In the genomic region with DNA sequence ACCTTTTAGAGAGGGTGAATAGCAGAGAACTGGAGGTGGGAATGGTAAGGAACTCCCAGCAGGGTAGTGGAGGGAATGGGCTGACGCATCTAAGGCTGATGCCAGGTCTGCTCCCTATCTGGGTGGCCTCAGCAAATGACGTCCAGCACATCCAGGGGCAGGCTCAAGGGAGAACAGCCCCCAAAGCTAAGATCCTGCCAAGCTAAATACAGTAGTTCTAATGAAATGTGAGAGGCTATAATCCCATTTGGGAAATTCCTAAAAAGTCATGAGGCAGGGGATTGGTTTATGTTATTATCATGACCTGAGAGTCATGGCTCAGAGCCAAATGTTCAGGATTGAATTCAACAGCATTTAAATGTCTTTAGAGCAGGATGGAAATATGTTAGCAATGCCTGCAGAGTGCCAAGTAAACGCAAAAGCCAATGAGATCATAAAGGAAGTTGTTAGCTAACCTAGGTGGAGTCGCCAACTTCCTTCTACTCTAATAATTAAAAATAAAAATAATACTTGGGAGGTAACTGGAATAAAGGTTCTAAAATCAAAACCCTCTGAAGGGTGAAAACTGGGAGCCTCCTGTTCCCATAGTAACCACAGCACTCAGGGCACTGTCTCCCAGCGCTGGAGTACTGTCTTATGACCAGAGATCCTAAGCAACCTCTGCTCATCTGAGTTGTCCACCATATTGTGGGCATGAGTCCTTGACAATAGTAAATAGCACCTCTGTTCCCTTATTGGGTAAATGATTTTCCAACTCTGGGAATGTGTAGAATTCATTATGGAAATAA, we compare ENCODE assay signal across 1 cellular context.
TF ChIP-seq lines count a peak whose summit lies in the region.

No MANE protein-coding gene starts in this region.

TF ChIP-seq in WTC11, 78 proteins besides CTCF, POLR2A, EP300 and RAD21 (continued from another document):
- TF ChIP-seq, protein P1, sequence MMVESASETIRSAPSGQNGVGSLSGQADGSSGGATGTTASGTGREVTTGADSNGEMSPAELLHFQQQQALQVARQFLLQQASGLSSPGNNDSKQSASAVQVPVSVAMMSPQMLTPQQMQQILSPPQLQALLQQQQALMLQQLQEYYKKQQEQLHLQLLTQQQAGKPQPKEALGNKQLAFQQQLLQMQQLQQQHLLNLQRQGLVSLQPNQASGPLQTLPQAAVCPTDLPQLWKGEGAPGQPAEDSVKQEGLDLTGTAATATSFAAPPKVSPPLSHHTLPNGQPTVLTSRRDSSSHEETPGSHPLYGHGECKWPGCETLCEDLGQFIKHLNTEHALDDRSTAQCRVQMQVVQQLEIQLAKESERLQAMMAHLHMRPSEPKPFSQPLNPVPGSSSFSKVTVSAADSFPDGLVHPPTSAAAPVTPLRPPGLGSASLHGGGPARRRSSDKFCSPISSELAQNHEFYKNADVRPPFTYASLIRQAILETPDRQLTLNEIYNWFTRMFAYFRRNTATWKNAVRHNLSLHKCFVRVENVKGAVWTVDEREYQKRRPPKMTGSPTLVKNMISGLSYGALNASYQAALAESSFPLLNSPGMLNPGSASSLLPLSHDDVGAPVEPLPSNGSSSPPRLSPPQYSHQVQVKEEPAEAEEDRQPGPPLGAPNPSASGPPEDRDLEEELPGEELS (CRISPR knock-in tag; IDR thresholded peaks at IDR 0.05), result no peak
- TF ChIP-seq TEAD4 (CRISPR knock-in tag; IDR thresholded peaks at IDR 0.05), result no peak
- TF ChIP-seq, protein P2, sequence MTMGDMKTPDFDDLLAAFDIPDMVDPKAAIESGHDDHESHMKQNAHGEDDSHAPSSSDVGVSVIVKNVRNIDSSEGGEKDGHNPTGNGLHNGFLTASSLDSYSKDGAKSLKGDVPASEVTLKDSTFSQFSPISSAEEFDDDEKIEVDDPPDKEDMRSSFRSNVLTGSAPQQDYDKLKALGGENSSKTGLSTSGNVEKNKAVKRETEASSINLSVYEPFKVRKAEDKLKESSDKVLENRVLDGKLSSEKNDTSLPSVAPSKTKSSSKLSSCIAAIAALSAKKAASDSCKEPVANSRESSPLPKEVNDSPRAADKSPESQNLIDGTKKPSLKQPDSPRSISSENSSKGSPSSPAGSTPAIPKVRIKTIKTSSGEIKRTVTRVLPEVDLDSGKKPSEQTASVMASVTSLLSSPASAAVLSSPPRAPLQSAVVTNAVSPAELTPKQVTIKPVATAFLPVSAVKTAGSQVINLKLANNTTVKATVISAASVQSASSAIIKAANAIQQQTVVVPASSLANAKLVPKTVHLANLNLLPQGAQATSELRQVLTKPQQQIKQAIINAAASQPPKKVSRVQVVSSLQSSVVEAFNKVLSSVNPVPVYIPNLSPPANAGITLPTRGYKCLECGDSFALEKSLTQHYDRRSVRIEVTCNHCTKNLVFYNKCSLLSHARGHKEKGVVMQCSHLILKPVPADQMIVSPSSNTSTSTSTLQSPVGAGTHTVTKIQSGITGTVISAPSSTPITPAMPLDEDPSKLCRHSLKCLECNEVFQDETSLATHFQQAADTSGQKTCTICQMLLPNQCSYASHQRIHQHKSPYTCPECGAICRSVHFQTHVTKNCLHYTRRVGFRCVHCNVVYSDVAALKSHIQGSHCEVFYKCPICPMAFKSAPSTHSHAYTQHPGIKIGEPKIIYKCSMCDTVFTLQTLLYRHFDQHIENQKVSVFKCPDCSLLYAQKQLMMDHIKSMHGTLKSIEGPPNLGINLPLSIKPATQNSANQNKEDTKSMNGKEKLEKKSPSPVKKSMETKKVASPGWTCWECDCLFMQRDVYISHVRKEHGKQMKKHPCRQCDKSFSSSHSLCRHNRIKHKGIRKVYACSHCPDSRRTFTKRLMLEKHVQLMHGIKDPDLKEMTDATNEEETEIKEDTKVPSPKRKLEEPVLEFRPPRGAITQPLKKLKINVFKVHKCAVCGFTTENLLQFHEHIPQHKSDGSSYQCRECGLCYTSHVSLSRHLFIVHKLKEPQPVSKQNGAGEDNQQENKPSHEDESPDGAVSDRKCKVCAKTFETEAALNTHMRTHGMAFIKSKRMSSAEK (CRISPR knock-in tag; IDR thresholded peaks at IDR 0.05; ENCODE audit: borderline replicate concordance), result no peak
